ENCODE assay signal across 1 cellular context in genomic region chr2:176165598-176166055, GRCh38.
TF ChIP-seq lines count a peak whose summit lies in the region.

No MANE protein-coding gene starts in this region.

TF ChIP-seq in H1, 55 proteins besides CTCF, POLR2A, EP300 and RAD21:
- 0 out of 2 replicates have a peak, but pooled peaks have one; percentile 18 for TF ChIP-seq EGR1 (IDR thresholded peaks at IDR 0.05; ENCODE audit: borderline replicate concordance, low read depth, low read length)
- TF ChIP-seq SP1 (IDR thresholded peaks at IDR 0.05; ENCODE audit: low read depth, low read length) = peak; percentile 30; the same call in 1 of the 2 replicates
- TF ChIP-seq SUZ12 (IDR thresholded peaks at IDR 0.05; ENCODE audit: low read length) = peak; percentile 6; the same call in 1 of the 2 replicates
- TF ChIP-seq FOSL1 (IDR thresholded peaks at IDR 0.05; ENCODE audit: insufficient read depth, low read depth, low read length) = no peak
- 0 out of 2 replicates have a peak, but pooled peaks have one; percentile 58 for TF ChIP-seq TCF12 (IDR thresholded peaks at IDR 0.05; ENCODE audit: low read depth, low read length)
- peak; percentile 92 for TF ChIP-seq CTBP2 (IDR thresholded peaks at IDR 0.05; ENCODE audit: borderline replicate concordance, insufficient read depth, insufficient read length, low read length)
- no peak for TF ChIP-seq POLR2AphosphoS5 (IDR thresholded peaks at IDR 0.05; ENCODE audit: low read depth, low read length)
